Comparison of ENCODE assay signal across 28 cellular contexts in the genomic region with DNA sequence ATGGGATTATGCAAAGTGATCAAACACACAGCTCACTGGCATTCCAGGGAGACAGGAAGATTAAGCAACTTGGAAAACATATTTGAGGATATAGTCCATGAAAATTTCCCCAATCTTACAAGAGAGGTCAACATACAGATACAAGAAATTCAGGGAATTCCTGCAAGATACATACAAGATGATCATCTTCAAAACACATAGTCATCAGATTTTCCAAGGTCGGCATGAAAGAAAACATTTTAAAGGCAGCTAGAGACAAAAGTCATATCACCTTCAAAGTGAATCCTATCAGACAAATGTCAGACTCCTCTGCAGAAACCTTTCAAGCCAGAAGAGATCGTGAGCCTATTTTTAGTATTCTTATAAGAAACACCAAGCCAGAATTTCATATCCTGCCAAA.
"Had no signal": no experiment of that assay in that cellular context is flagged by ENCODE, and none has a peak within 500 bp of the region (broad histone marks: within the 10 kb centered on the region; RNA-seq: fewer than 3 reads in every experiment).

No MANE protein-coding gene starts in this region.

- ATAC-seq: effector memory CD8-positive, alpha-beta T cell; esophagus mucosa; foreskin keratinocyte; gastrocnemius medialis; gastroesophageal sphincter; heart left ventricle; heart right ventricle had no signal

- H3K27ac ChIP-seq: colonic mucosa, coronary artery, dorsolateral prefrontal cortex, epithelial cell of prostate, esophagus muscularis mucosa, esophagus squamous epithelium, foreskin keratinocyte, gastrocnemius medialis, gastroesophageal sphincter, heart left ventricle, heart right ventricle had no signal

- H3K27me3 ChIP-seq: colonic mucosa, dorsolateral prefrontal cortex, esophagus muscularis mucosa, esophagus squamous epithelium, foreskin keratinocyte, gastrocnemius medialis, gastroesophageal sphincter, heart left ventricle, heart right ventricle had no signal

- FAIRE-seq: colon, endometrium, endothelial cell of umbilical vein, frontal cortex had no signal

- H3K9me3 ChIP-seq: colonic mucosa, esophagus muscularis mucosa, esophagus squamous epithelium, gastrocnemius medialis, gastroesophageal sphincter had no signal

- DNase-seq: colonic mucosa; cortex of kidney; dermis blood vessel endothelial cell; dorsolateral prefrontal cortex; effector CD4-positive, alpha-beta T cell; effector CD8-positive, alpha-beta T cell; effector memory CD4-positive, alpha-beta T cell; effector memory CD8-positive, alpha-beta T cell; endodermal cell; erythroblast; esophagus squamous epithelium; foreskin fibroblast; foreskin keratinocyte; foreskin melanocyte; gastrocnemius medialis; glutamatergic neuron; head of caudate nucleus; heart left ventricle; heart right ventricle had no signal

- H3K4me1 ChIP-seq: colonic mucosa, esophagus muscularis mucosa, esophagus squamous epithelium, foreskin keratinocyte, gastrocnemius medialis, gastroesophageal sphincter, heart left ventricle, heart right ventricle had no signal

- H3K4me3 ChIP-seq: colonic mucosa, coronary artery, dorsolateral prefrontal cortex, esophagus muscularis mucosa, esophagus squamous epithelium, gastrocnemius medialis, gastroesophageal sphincter, heart left ventricle, heart right ventricle had no signal

- H3K36me3 ChIP-seq: colonic mucosa, esophagus muscularis mucosa, esophagus squamous epithelium, gastrocnemius medialis, gastroesophageal sphincter, heart left ventricle, heart right ventricle had no signal
